ENCODE assay signal across 1 cellular context in the genomic region with DNA sequence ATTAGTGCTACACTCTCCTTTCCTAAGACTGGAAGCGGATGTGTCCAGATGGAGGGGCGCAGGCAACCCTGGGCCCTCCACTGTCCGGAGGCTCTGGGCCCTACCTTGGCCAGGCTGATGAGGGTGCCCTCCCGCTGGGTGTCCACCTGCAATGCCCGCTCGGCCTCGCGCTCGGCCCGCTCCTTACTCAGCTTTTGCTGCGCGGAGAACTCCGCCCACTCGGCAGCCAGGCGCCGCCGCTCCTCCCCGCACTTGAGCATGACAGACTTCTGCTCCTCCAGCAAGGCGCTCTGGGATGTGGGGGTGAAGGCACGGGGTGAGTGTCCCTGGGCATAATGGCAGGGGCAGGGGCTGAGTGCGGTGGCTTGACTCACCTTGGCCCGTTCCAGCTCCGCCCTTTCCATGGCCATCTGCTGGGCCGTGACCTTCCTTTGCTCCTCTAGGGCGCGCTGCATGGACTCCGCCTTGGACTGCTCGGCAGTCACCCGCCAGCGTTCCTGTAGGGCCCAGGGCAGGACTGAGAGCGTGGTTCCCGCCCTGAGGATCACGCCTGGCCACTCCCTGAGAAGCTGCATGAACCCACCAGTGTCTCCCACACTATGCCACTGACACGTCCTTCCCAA.
TF ChIP-seq lines count a peak whose summit lies in the region.

No MANE protein-coding gene starts in this region.

TF ChIP-seq in HepG2, 621 proteins besides CTCF, POLR2A, EP300 and RAD21 (continued from another document):
- TF ChIP-seq, protein P1, sequence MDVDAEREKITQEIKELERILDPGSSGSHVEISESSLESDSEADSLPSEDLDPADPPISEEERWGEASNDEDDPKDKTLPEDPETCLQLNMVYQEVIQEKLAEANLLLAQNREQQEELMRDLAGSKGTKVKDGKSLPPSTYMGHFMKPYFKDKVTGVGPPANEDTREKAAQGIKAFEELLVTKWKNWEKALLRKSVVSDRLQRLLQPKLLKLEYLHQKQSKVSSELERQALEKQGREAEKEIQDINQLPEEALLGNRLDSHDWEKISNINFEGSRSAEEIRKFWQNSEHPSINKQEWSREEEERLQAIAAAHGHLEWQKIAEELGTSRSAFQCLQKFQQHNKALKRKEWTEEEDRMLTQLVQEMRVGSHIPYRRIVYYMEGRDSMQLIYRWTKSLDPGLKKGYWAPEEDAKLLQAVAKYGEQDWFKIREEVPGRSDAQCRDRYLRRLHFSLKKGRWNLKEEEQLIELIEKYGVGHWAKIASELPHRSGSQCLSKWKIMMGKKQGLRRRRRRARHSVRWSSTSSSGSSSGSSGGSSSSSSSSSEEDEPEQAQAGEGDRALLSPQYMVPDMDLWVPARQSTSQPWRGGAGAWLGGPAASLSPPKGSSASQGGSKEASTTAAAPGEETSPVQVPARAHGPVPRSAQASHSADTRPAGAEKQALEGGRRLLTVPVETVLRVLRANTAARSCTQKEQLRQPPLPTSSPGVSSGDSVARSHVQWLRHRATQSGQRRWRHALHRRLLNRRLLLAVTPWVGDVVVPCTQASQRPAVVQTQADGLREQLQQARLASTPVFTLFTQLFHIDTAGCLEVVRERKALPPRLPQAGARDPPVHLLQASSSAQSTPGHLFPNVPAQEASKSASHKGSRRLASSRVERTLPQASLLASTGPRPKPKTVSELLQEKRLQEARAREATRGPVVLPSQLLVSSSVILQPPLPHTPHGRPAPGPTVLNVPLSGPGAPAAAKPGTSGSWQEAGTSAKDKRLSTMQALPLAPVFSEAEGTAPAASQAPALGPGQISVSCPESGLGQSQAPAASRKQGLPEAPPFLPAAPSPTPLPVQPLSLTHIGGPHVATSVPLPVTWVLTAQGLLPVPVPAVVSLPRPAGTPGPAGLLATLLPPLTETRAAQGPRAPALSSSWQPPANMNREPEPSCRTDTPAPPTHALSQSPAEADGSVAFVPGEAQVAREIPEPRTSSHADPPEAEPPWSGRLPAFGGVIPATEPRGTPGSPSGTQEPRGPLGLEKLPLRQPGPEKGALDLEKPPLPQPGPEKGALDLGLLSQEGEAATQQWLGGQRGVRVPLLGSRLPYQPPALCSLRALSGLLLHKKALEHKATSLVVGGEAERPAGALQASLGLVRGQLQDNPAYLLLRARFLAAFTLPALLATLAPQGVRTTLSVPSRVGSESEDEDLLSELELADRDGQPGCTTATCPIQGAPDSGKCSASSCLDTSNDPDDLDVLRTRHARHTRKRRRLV (CRISPR knock-in tag; IDR thresholded peaks at IDR 0.05): no peak
- TF ChIP-seq IRF2 (CRISPR knock-in tag; IDR thresholded peaks at IDR 0.05) (no peak), SP1 (IDR thresholded peaks at IDR 0.05) (no peak), SP1 (CRISPR knock-in tag; IDR thresholded peaks at IDR 0.05) (0 out of 2 replicates have a peak, but pooled peaks have one; percentile 41), AHR (CRISPR knock-in tag; IDR thresholded peaks at IDR 0.05) (0 out of 2 replicates have a peak, but pooled peaks have one; percentile 23), SSRP1 (CRISPR knock-in tag; IDR thresholded peaks at IDR 0.05) (no peak), TCF7L2 (IDR thresholded peaks at IDR 0.05; ENCODE audit: low read depth, low read length) (no peak), HOXD1 (CRISPR knock-in tag; IDR thresholded peaks at IDR 0.05) (no peak), RAD51 (IDR thresholded peaks at IDR 0.05; ENCODE audit: borderline replicate concordance) (no peak), HDAC1 (CRISPR knock-in tag; IDR thresholded peaks at IDR 0.05) (no peak), HNRNPL (IDR thresholded peaks at IDR 0.05; ENCODE audit: low read depth, low read length) (peak; percentile 83), JDP2 (CRISPR knock-in tag; IDR thresholded peaks at IDR 0.05; ENCODE audit: borderline replicate concordance) (no peak)
- TF ChIP-seq, protein P2, sequence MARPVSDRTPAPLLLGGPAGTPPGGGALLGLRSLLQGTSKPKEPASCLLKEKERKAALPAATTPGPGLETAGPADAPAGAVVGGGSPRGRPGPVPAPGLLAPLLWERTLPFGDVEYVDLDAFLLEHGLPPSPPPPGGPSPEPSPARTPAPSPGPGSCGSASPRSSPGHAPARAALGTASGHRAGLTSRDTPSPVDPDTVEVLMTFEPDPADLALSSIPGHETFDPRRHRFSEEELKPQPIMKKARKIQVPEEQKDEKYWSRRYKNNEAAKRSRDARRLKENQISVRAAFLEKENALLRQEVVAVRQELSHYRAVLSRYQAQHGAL (CRISPR knock-in tag; IDR thresholded peaks at IDR 0.05; ENCODE audit: not compliant biosample characterization): no peak
